ENCODE assay signal across 16 cellular contexts in genomic region chr3:16462679-16463078, GRCh38. TPM values are rescaled to one million over a fixed set of nuclear protein-coding genes. Genes with fewer than 3 reads are reported as not detected.
DNase-seq lines count a peak whose midpoint lies in the region; ATAC-seq and TF ChIP-seq lines count a peak whose summit lies in the region.
"Had no signal": no experiment of that assay in that cellular context is flagged by ENCODE, and none has a peak within 500 bp of the region (broad histone marks: within the 10 kb centered on the region; RNA-seq: fewer than 3 reads in every experiment).

No MANE protein-coding gene starts in this region.

- H3K27ac ChIP-seq in Karpas-422 (ENCODE audit: low read length) (peak overlapping the region; percentile 99), heart right ventricle (peak overlapping the region in 1 of 10 donors; percentile 11)
- H3K27ac ChIP-seq: foreskin keratinocyte had no signal

- H2AFZ ChIP-seq in Karpas-422 (ENCODE audit: low read length): no peak overlapping the region

- no peaks in the 10 kb centered on the region for H3K27me3 Mint-ChIP-seq in activated T-cell treated with anti-CD3 and anti-CD28 coated beads, Interleukin-2, amount 50 U/mL, for 24 hours
- no peaks in the 10 kb centered on the region for H3K27me3 Mint-ChIP-seq in activated naive CD8-positive, alpha-beta T cell treated with anti-CD3 and anti-CD28 coated beads, Interleukin-2, amount 10 ng/mL, durations not matched to agents 7 days and 5 days

- H3K9me3 Mint-ChIP-seq in activated T-cell treated with anti-CD3 and anti-CD28 coated beads, Interleukin-2, amount 50 U/mL, for 24 hours: no peaks in the 10 kb centered on the region
- no peaks in the 10 kb centered on the region for H3K9me3 Mint-ChIP-seq in activated naive CD8-positive, alpha-beta T cell treated with anti-CD3 and anti-CD28 coated beads, Interleukin-2, amount 10 ng/mL, durations not matched to agents 7 days and 5 days

- 63 to 78% methylated on average over 5 of the region's 5 CpGs for WGBS in heart right ventricle, 2 donors

- peaks cover 41% of the 10 kb centered on the region for H3K36me3 ChIP-seq in Karpas-422 (ENCODE audit: insufficient read depth, low read length)
- H3K36me3 ChIP-seq in heart right ventricle: peaks cover 0 to 13% (median 0%) of the 10 kb centered on the region in 9 donors

- no peak for TF ChIP-seq CTCF in heart right ventricle (IDR thresholded peaks at IDR 0.05)

- H3K27me3 ChIP-seq in Karpas-422 (ENCODE audit: low read length): no peaks in the 10 kb centered on the region
- no peaks in the 10 kb centered on the region for H3K27me3 ChIP-seq in heart right ventricle
- H3K27me3 ChIP-seq: foreskin keratinocyte had no signal

- H3K27ac Mint-ChIP-seq in activated T-cell treated with anti-CD3 and anti-CD28 coated beads, Interleukin-2, amount 50 U/mL, for 24 hours: peak overlapping the region; percentile 53
- peak overlapping the region; percentile 83 for H3K27ac Mint-ChIP-seq in activated naive CD8-positive, alpha-beta T cell treated with anti-CD3 and anti-CD28 coated beads, Interleukin-2, amount 10 ng/mL, durations not matched to agents 7 days and 5 days
- H3K27ac Mint-ChIP-seq: mesothelial cell of epicardium had no signal

- peaks cover 96% of the 10 kb centered on the region for H3K79me2 ChIP-seq in Karpas-422 (ENCODE audit: low read length)

- ATAC-seq in activated naive CD8-positive, alpha-beta T cell treated with anti-CD3 and anti-CD28 coated beads, Interleukin-2, amount 10 ng/mL, durations not matched to agents 7 days and 5 days (ENCODE audit: low read depth): peak; percentile 77
- ATAC-seq in stimulated activated naive CD8-positive, alpha-beta T cell treated with anti-CD3 and anti-CD28 coated beads, Interleukin-15, Interleukin-2, amounts not matched to agents 100 U/mL and 50 U/mL, for 24 hours: peak; percentile 89
- no peak for ATAC-seq in heart right ventricle
- ATAC-seq: foreskin keratinocyte, left cardiac atrium, Right ventricle myocardium inferior had no signal

- no peaks in the 10 kb centered on the region for H3K9me2 ChIP-seq in Karpas-422 (replicated peaks; ENCODE audit: insufficient read depth, low read length)

- DNase-seq in activated T-cell treated with anti-CD3 and anti-CD28 coated beads, Interleukin-2, amount 50 U/mL, for 24 hours: no peak
- DNase-seq in activated T-cell treated with anti-CD3 and anti-CD28 coated beads for 4 hours (no peak), Karpas-422 (no peak), retina (no peak), hepatic stellate cell (ENCODE audit: low spot score) (no peak), heart right ventricle (no peak)
- no peak for DNase-seq in activated naive CD8-positive, alpha-beta T cell treated with anti-CD3 and anti-CD28 coated beads, Interleukin-2, amount 10 ng/mL, durations not matched to agents 7 days and 5 days
- no peak for DNase-seq in stimulated activated naive CD8-positive, alpha-beta T cell treated with anti-CD3 and anti-CD28 coated beads, Interleukin-15, Interleukin-2, amounts not matched to agents 100 U/mL and 50 U/mL, for 24 hours
- DNase-seq: activated CD4-positive, CD25-positive, alpha-beta regulatory T cell treated with anti-CD3 and anti-CD28 coated beads, Interleukin-2, amount 50 U/mL, for 72 hours; foreskin keratinocyte; left cardiac atrium; NCI-H1930; NCI-H510A treated with DMSO at 0.1 percent for 48 hours; stimulated activated CD4-positive, alpha-beta T cell treated with anti-CD3 and anti-CD28 coated beads, Interleukin-15, amount 100 ng/mL, for 24 hours had no signal

- H4K20me1 ChIP-seq in Karpas-422 (ENCODE audit: insufficient read depth, low read depth, low read length): no peaks in the 10 kb centered on the region

- POLR2A ChIA-PET in activated naive CD8-positive, alpha-beta T cell treated with anti-CD3 and anti-CD28 coated beads, Interleukin-2, amount 10 ng/mL, durations not matched to agents 7 days and 5 days (lab: Charles Lee): interaction anchor here (1.0 kb wide), 1 partner anchor 50 kb away, joined by 3 read pairs; no protein-coding TSS in a partner anchor

- peak overlapping the region; percentile 31 for H3K9ac ChIP-seq in Karpas-422 (ENCODE audit: low read length)

- H3K4me1 ChIP-seq in Karpas-422 (ENCODE audit: low read length): peaks cover 98% of the 10 kb centered on the region
- H3K4me1 ChIP-seq in heart right ventricle: peaks cover 1 to 59% (median 25%) of the 10 kb centered on the region in 9 donors
- H3K4me1 ChIP-seq: foreskin keratinocyte had no signal

- H3K4me1 Mint-ChIP-seq in activated T-cell treated with anti-CD3 and anti-CD28 coated beads, Interleukin-2, amount 50 U/mL, for 24 hours (ENCODE audit: low read depth): peaks cover 63% of the 10 kb centered on the region
- peaks cover 45% of the 10 kb centered on the region for H3K4me1 Mint-ChIP-seq in activated naive CD8-positive, alpha-beta T cell treated with anti-CD3 and anti-CD28 coated beads, Interleukin-2, amount 10 ng/mL, durations not matched to agents 7 days and 5 days

- H3K9me3 ChIP-seq in Karpas-422 (ENCODE audit: low read length): no peaks in the 10 kb centered on the region
- H3K9me3 ChIP-seq in heart right ventricle: peaks cover 0 to 6% (median 0%) of the 10 kb centered on the region in 11 donors

- intact Hi-C loops in heart right ventricle (cut with DNase I): no loop called here

- no peak overlapping the region for H3K4me3 Mint-ChIP-seq in activated T-cell treated with anti-CD3 and anti-CD28 coated beads, Interleukin-2, amount 50 U/mL, for 24 hours
- peak overlapping the region; percentile 38 for H3K4me3 Mint-ChIP-seq in activated naive CD8-positive, alpha-beta T cell treated with anti-CD3 and anti-CD28 coated beads, Interleukin-2, amount 10 ng/mL, durations not matched to agents 7 days and 5 days
- H3K4me3 Mint-ChIP-seq: mesothelial cell of epicardium had no signal

- H3K36me3 Mint-ChIP-seq in activated T-cell treated with anti-CD3 and anti-CD28 coated beads, Interleukin-2, amount 50 U/mL, for 24 hours (ENCODE audit: low read depth): peaks cover 68% of the 10 kb centered on the region
- H3K36me3 Mint-ChIP-seq in activated naive CD8-positive, alpha-beta T cell treated with anti-CD3 and anti-CD28 coated beads, Interleukin-2, amount 10 ng/mL, durations not matched to agents 7 days and 5 days: peaks cover 42% of the 10 kb centered on the region
- H3K36me3 Mint-ChIP-seq: mesothelial cell of epicardium had no signal

- peak overlapping the region; percentile 33 for H3K4me2 ChIP-seq in Karpas-422 (ENCODE audit: low read depth, low read length, poor library complexity, severe bottlenecking)

- H3K4me3 ChIP-seq in Karpas-422 (ENCODE audit: low read length) (no peak overlapping the region), heart right ventricle (no peak overlapping the region)

RNA-seq across cellular contexts. Expression of gene RFTN1, which starts 50.8 kb away (rescaled TPM):
- 291 and 375 TPM in 2 replicates for total RNA-seq in Karpas-422 (2014; rRNA removed; shearing (Covaris generic); ENCODE audit: low replicate concordance)
- total RNA-seq in activated naive CD8-positive, alpha-beta T cell treated with anti-CD3 and anti-CD28 coated beads, Interleukin-2, amount 10 ng/mL, durations not matched to agents 7 days and 5 days: 10 to 100 TPM; 64.4 to 66.7 TPM
- 10 to 100 TPM; 17.4 to 32.2 (median 24.0) TPM for total RNA-seq in heart right ventricle
- polyA plus RNA-seq in heart right ventricle: 10 to 100 TPM; 20.5 to 25.9 TPM

Comparison
In these comparisons a context has a peak if more than half of its experiments do, and no peak if none do; other contexts are left out.
1. ATAC-seq: peak in activated naive CD8-positive, alpha-beta T cell treated with anti-CD3 and anti-CD28 coated beads, Interleukin-2, amount 10 ng/mL, durations not matched to agents 7 days and 5 days (single experiment) and stimulated activated naive CD8-positive, alpha-beta T cell treated with anti-CD3 and anti-CD28 coated beads, Interleukin-15, Interleukin-2, amounts not matched to agents 100 U/mL and 50 U/mL, for 24 hours (single experiment); none in heart right ventricle (0 of 8).